ENCODE assay signal across 29 cellular contexts in the genomic region with DNA sequence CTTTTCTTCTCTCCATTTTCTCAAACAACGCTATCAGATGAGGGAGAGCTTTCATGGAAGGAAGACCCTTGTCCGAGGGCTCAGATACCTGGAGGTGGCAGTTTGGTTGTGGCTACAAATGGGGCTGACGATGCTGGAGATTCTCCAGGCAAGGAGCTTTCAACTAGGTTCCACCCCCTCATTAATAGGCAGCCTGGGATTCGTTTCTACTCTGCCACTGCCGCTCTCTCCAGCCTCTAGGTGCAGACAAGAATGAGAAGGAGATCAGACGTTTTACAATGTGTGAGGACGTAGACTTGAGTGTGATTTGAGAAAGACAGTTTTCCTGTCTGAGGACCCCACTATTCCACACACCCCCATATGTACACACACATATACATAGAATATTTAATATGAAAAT. TPM values are rescaled to one million over a fixed set of nuclear protein-coding genes. Genes with fewer than 3 reads are reported as not detected.
"Had no signal": no experiment of that assay in that cellular context is flagged by ENCODE, and none has a peak within 500 bp of the region (broad histone marks: within the 10 kb centered on the region; RNA-seq: fewer than 3 reads in every experiment).

No MANE protein-coding gene starts in this region.

- ATAC-seq: natural killer cell; psoas muscle; right cardiac atrium; sciatic nerve; stimulated activated naive CD8-positive, alpha-beta T cell treated with anti-CD3 and anti-CD28 coated beads, Interleukin-15, amount 100 ng/mL, for 72 hours; stimulated activated naive CD8-positive, alpha-beta T cell treated with anti-CD3 and anti-CD28 coated beads, Interleukin-15, Interleukin-2, amounts not matched to agents 100 U/mL and 50 U/mL, for 24 hours; upper lobe of right lung had no signal

- H3K9me3 ChIP-seq: ovary, psoas muscle, spleen, suprapubic skin, testis, tibial artery, transverse colon, upper lobe of right lung, uterus had no signal

- H3K27ac ChIP-seq: neural progenitor cell, ovary, parathyroid adenoma, psoas muscle, skin epidermis, spleen, suprapubic skin, testis, tibial artery, transverse colon, upper lobe of right lung, uterus had no signal

- H3K9ac ChIP-seq: neural progenitor cell, parathyroid adenoma had no signal

- H3K36me3 ChIP-seq: neural progenitor cell, ovary, spleen, suprapubic skin, tibial artery, transverse colon, upper lobe of right lung, uterus had no signal

- H3K4me3 ChIP-seq: neural progenitor cell, ovary, psoas muscle, skin epidermis, smooth muscle cell, spleen, suprapubic skin, testis, tibial artery, transverse colon, upper lobe of right lung, uterus had no signal

- H3K79me2 ChIP-seq: parathyroid adenoma had no signal

- DNase-seq: natural killer cell; occipital lobe; ovary; posterior cingulate gyrus; psoas muscle; right cardiac atrium; spleen; stimulated activated CD4-positive, alpha-beta T cell treated with anti-CD3 and anti-CD28 coated beads, Interleukin-12 subunit alpha, Interleukin-12 subunit beta, amount 100 ng/mL, for 4 hours; stimulated activated CD4-positive, alpha-beta T cell treated with anti-CD3 and anti-CD28 coated beads, Interleukin-1b, Interleukin-23, amount 100 ng/mL, for 48 hours; stimulated activated CD4-positive, alpha-beta T cell treated with anti-CD3 and anti-CD28 coated beads, Interleukin-4, amount 100 ng/mL, for 1 hour; stimulated activated CD4-positive, alpha-beta T cell treated with anti-CD3 and anti-CD28 coated beads, Interleukin-4, amount 100 ng/mL, for 4 hours; stimulated activated CD8-positive, alpha-beta memory T cell treated with anti-CD3 and anti-CD28 coated beads, Interleukin-4, amount 100 ng/mL, for 48 hours; stimulated activated naive CD4-positive, alpha-beta T cell; stimulated activated naive CD8-positive, alpha-beta T cell treated with anti-CD3 and anti-CD28 coated beads, Interleukin-15, amount 100 ng/mL, for 72 hours; stimulated activated naive CD8-positive, alpha-beta T cell treated with anti-CD3 and anti-CD28 coated beads, Interleukin-15, Interleukin-2, amounts not matched to agents 100 U/mL and 50 U/mL, for 24 hours; substantia nigra; testis; tibial artery; transverse colon; upper lobe of right lung; uterus had no signal

- H3K4me1 ChIP-seq: parathyroid adenoma, psoas muscle, spleen, suprapubic skin, testis, tibial artery, transverse colon, upper lobe of right lung, uterus had no signal

- H3K27me3 ChIP-seq: neural progenitor cell, ovary, spleen, suprapubic skin, testis, tibial artery, transverse colon, upper lobe of right lung, uterus had no signal

- H3K4me2 ChIP-seq: neural progenitor cell, smooth muscle cell had no signal

- H2AFZ ChIP-seq: neural progenitor cell, parathyroid adenoma had no signal

RNA-seq across cellular contexts. Expression of a gene that starts 53.1 kb away (rescaled TPM):
- total RNA-seq: natural killer cell, osteoblast, renal cortical epithelial cell, smooth muscle cell, suprapubic skin, transverse colon, upper lobe of right lung, uterus had no signal
- polyA plus RNA-seq: smooth muscle cell had no signal
